In genomic region chr17:75697651-75698291, GRCh38 we compare ENCODE assay signal across 14 cellular contexts. TPM values are rescaled to one million over a fixed set of nuclear protein-coding genes. Genes with fewer than 3 reads are reported as not detected.
DNase-seq lines count a peak whose midpoint lies in the region; TF ChIP-seq lines count a peak whose summit lies in the region.
"Had no signal": no experiment of that assay in that cellular context is flagged by ENCODE, and none has a peak within 500 bp of the region (broad histone marks: within the 10 kb centered on the region; RNA-seq: fewer than 3 reads in every experiment).

No MANE protein-coding gene starts in this region.

- H3K9ac ChIP-seq in mucosa of rectum (ENCODE audit: low read depth in 1 of 2, low read length in 2 of 2): peak overlapping the region; percentile 48 to 86

- H3K4me1 ChIP-seq in esophagus muscularis mucosa: peaks cover 77 to 94% (median 85%) of the 10 kb centered on the region in 4 donors
- peaks cover 32 to 47% of the 10 kb centered on the region in 2 donors for H3K4me1 ChIP-seq in mucosa of rectum (ENCODE audit: control insufficient read depth in 2 of 2, insufficient read depth in 2 of 2, low read length in 2 of 2)
- H3K4me1 ChIP-seq in transverse colon: peaks cover 10 to 66% (median 53%) of the 10 kb centered on the region in 4 donors

- H3K27me3 Mint-ChIP-seq in T-helper 1 cell treated with Interleukin-12 subunit alpha and Interleukin-12 subunit beta and Interleukin-4 antibody, amounts not matched to agents 30 μg/mL and 1 μg/mL, for 36 hours (ENCODE audit: low read depth): no peaks in the 10 kb centered on the region
- H3K27me3 Mint-ChIP-seq: activated naive CD4-positive, alpha-beta T cell treated with anti-CD3 and anti-CD28 coated beads, Interleukin-2, amount 10 ng/mL, durations not matched to agents 7 days and 5 days had no signal

- H3K27me3 ChIP-seq in esophagus muscularis mucosa (no peaks in the 10 kb centered on the region), mucosa of rectum (ENCODE audit: control insufficient read depth in 2 of 2, insufficient read depth in 2 of 2, low read length in 2 of 2) (no peaks in the 10 kb centered on the region), transverse colon (no peaks in the 10 kb centered on the region)

- no peak overlapping the region for H3K4me3 Mint-ChIP-seq in T-helper 1 cell treated with Interleukin-12 subunit alpha and Interleukin-12 subunit beta and Interleukin-4 antibody, amounts not matched to agents 30 μg/mL and 1 μg/mL, for 36 hours
- H3K4me3 Mint-ChIP-seq: activated naive CD4-positive, alpha-beta T cell treated with anti-CD3 and anti-CD28 coated beads, Interleukin-2, amount 10 ng/mL, durations not matched to agents 7 days and 5 days had no signal

- peak overlapping the region; percentile 44 to 87 (median 78) for H3K27ac ChIP-seq in esophagus muscularis mucosa (replicated peaks in 1 of 4)
- peak overlapping the region; percentile 93 to 95 for H3K27ac ChIP-seq in mucosa of rectum (ENCODE audit: low read depth in 2 of 2, low read length in 2 of 2)
- H3K27ac ChIP-seq in transverse colon: peak overlapping the region; percentile 87 to 91 (median 88)
- H3K27ac ChIP-seq: 22Rv1, WERI-Rb-1 had no signal

- H3K27ac Mint-ChIP-seq in T-helper 1 cell treated with Interleukin-12 subunit alpha and Interleukin-12 subunit beta and Interleukin-4 antibody, amounts not matched to agents 30 μg/mL and 1 μg/mL, for 36 hours: peak overlapping the region; percentile 58
- H3K27ac Mint-ChIP-seq: activated naive CD4-positive, alpha-beta T cell treated with anti-CD3 and anti-CD28 coated beads, Interleukin-2, amount 10 ng/mL, durations not matched to agents 7 days and 5 days had no signal

- no peak for DNase-seq in T-helper 1 cell
- no peak for DNase-seq in esophagus muscularis mucosa (ENCODE audit: extremely low spot score)
- peak; percentile 46 for DNase-seq in transverse colon
- DNase-seq in kidney glomerular epithelial cell (lab: John Stamatoyannopoulos, UW): no peak
- DNase-seq in NCI-H82 (lab: John Stamatoyannopoulos, UW): no peak
- no peak for DNase-seq in activated effector memory CD4-positive, alpha-beta T cell treated with anti-CD3 and anti-CD28 coated beads, Interleukin-2, amount 50 U/mL, for 16 hours
- DNase-seq: activated naive CD4-positive, alpha-beta T cell treated with anti-CD3 and anti-CD28 coated beads, Interleukin-2, amount 10 ng/mL, durations not matched to agents 7 days and 5 days; erythroblast; GOT3; NCI-H1048; WERI-Rb-1 had no signal

- H3K4me1 Mint-ChIP-seq in T-helper 1 cell treated with Interleukin-12 subunit alpha and Interleukin-12 subunit beta and Interleukin-4 antibody, amounts not matched to agents 30 μg/mL and 1 μg/mL, for 36 hours (ENCODE audit: low read depth): peaks cover 2% of the 10 kb centered on the region
- H3K4me1 Mint-ChIP-seq: activated naive CD4-positive, alpha-beta T cell treated with anti-CD3 and anti-CD28 coated beads, Interleukin-2, amount 10 ng/mL, durations not matched to agents 7 days and 5 days had no signal

- no peaks in the 10 kb centered on the region for H3K9me3 Mint-ChIP-seq in T-helper 1 cell treated with Interleukin-12 subunit alpha and Interleukin-12 subunit beta and Interleukin-4 antibody, amounts not matched to agents 30 μg/mL and 1 μg/mL, for 36 hours
- H3K9me3 Mint-ChIP-seq: activated naive CD4-positive, alpha-beta T cell treated with anti-CD3 and anti-CD28 coated beads, Interleukin-2, amount 10 ng/mL, durations not matched to agents 7 days and 5 days had no signal

- in situ Hi-C loops in transverse colon (cut with MboI; ENCODE audit: low pct_ligation_motif_present in 1 of 4, low pct_unique_long_range_greater_than_20kb in 1 of 4, low sequenced_read_pairs in 3 of 4): no loop called here

- H3K36me3 Mint-ChIP-seq in T-helper 1 cell treated with Interleukin-12 subunit alpha and Interleukin-12 subunit beta and Interleukin-4 antibody, amounts not matched to agents 30 μg/mL and 1 μg/mL, for 36 hours (ENCODE audit: low read depth): peaks cover 23% of the 10 kb centered on the region

- no peak for TF ChIP-seq CTCF in esophagus muscularis mucosa (IDR thresholded peaks at IDR 0.05)
- TF ChIP-seq CTCF in transverse colon (IDR thresholded peaks at IDR 0.05): no peak

- H3K4me3 ChIP-seq in esophagus muscularis mucosa: no peak overlapping the region
- peak overlapping the region in 1 of 2 donors; percentile 58 for H3K4me3 ChIP-seq in mucosa of rectum (ENCODE audit: low read length in 2 of 2)
- H3K4me3 ChIP-seq in transverse colon: no peak overlapping the region

- TF ChIP-seq EP300 in esophagus muscularis mucosa (IDR thresholded peaks at IDR 0.05): no peak
- no peak for TF ChIP-seq EP300 in transverse colon (IDR thresholded peaks at IDR 0.05; ENCODE audit: low read depth)

- TF ChIP-seq POLR2A in esophagus muscularis mucosa (IDR thresholded peaks at IDR 0.05; ENCODE audit: low read depth) (no peak), transverse colon (IDR thresholded peaks at IDR 0.05) (no peak)

- intact Hi-C loops in esophagus muscularis mucosa (cut with DNase I) (no loop called here), transverse colon (cut with DNase I; ENCODE audit: low total_unique reads) (no loop called here)

- H3K9me3 ChIP-seq in esophagus muscularis mucosa (no peaks in the 10 kb centered on the region), mucosa of rectum (ENCODE audit: control insufficient read depth in 2 of 2, low read length in 2 of 2) (no peaks in the 10 kb centered on the region), transverse colon (no peaks in the 10 kb centered on the region)

- H3K36me3 ChIP-seq in esophagus muscularis mucosa (peaks cover 22 to 76% (median 58%) of the 10 kb centered on the region in 4 donors), mucosa of rectum (ENCODE audit: control insufficient read depth in 2 of 2, insufficient read depth in 2 of 2, low read length in 2 of 2) (peaks cover 39 to 58% of the 10 kb centered on the region in 2 donors), transverse colon (peaks cover 0 to 17% (median 13%) of the 10 kb centered on the region in 4 donors)

- WGBS in esophagus muscularis mucosa: 84% methylated on average over 9 of the region's 10 CpGs
- WGBS in transverse colon (ENCODE audit: low coverage in 1 of 2), 2 donors: 22 to 46% methylated on average over 3 to 10 of the region's 10 CpGs

RNA-seq across cellular contexts. Expression of gene ITGB4, which starts 23.5 kb away (rescaled TPM):
- total RNA-seq in esophagus muscularis mucosa (10 to 100 TPM; 36.5 to 57.4 (median 46.6) TPM), transverse colon (100 to 1,000 TPM; 196 to 323 (median 229) TPM)

RNA-seq across cellular contexts. Expression of gene SAP30BP, which starts 30.6 kb away (rescaled TPM):
- 10 to 100 TPM; 50.3 to 81.3 (median 77.6) TPM for total RNA-seq in esophagus muscularis mucosa
- total RNA-seq in transverse colon: 10 to 100 TPM; 49.0 to 83.8 (median 71.4) TPM

RNA-seq across cellular contexts. Expression of gene RECQL5, which starts 30.8 kb away (rescaled TPM):
- total RNA-seq in esophagus muscularis mucosa (10 to 100 TPM in 3 of 4 donors, 1 to 10 TPM in 1; 6.3 to 14.7 (median 11.9) TPM), transverse colon (100 to 1,000 TPM in 2 of 4 donors, 10 to 100 TPM in 2; 25.1 to 129 (median 80.3) TPM)
